In genomic region chr21:28375708-28376385, GRCh38 we compare ENCODE assay signal across 24 cellular contexts.
DNase-seq lines count a peak whose midpoint lies in the region; TF ChIP-seq lines count a peak whose summit lies in the region.
"Had no signal": no experiment of that assay in that cellular context is flagged by ENCODE, and none has a peak within 500 bp of the region (broad histone marks: within the 10 kb centered on the region; RNA-seq: fewer than 3 reads in every experiment).

No MANE protein-coding gene starts in this region.

- no peak overlapping the region for H3K27ac ChIP-seq in left ventricle myocardium inferior (replicated peaks)
- H3K27ac ChIP-seq: coronary artery, prostate gland, tibial artery had no signal

- no peaks in the 10 kb centered on the region for H3K27me3 ChIP-seq in left ventricle myocardium inferior (ENCODE audit: low read depth)
- H3K27me3 ChIP-seq: tibial artery had no signal

- peaks cover 24% of the 10 kb centered on the region for H3K9me3 ChIP-seq in left ventricle myocardium inferior (replicated peaks)
- H3K9me3 ChIP-seq: prostate gland had no signal

- H3K4me3 ChIP-seq in AG10803 (ENCODE audit: low read length) (no peak overlapping the region), left ventricle myocardium inferior (no peak overlapping the region)
- H3K4me3 ChIP-seq: coronary artery, prostate gland, tibial artery had no signal

- H3K36me3 ChIP-seq in left ventricle myocardium inferior = no peaks in the 10 kb centered on the region
- H3K36me3 ChIP-seq: prostate gland, tibial artery had no signal

- no peak for TF ChIP-seq CTCF in AG10803 (conservative IDR thresholded peaks at IDR 0.05; ENCODE audit: low read length)
- no peak for TF ChIP-seq CTCF in left ventricle myocardium inferior (IDR thresholded peaks at IDR 0.05; ENCODE audit: borderline replicate concordance)

- intact Hi-C loops in left ventricle myocardium inferior (cut with micrococcal nuclease) = no loop called here

- DNase-seq in AG10803 (ENCODE audit: low read depth) (peak; percentile 61), astrocyte of the hippocampus (ENCODE audit: low read depth, low spot score) (peak; percentile 61), fibroblast of the conjunctiva (ENCODE audit: low read depth) (peak; percentile 14), non-pigmented ciliary epithelial cell (ENCODE audit: low read depth) (peak; percentile 58), left ventricle myocardium inferior (no peak), NCI-H446 (lab: John Stamatoyannopoulos, UW) (no peak), Kasumi-1 (lab: John Stamatoyannopoulos, UW) (no peak)
- no peak for DNase-seq in activated CD4-positive, alpha-beta T cell treated with anti-CD3 and anti-CD28 coated beads, Interleukin-2, amount 50 U/mL, for 48 hours
- DNase-seq: ACHN; activated CD4-positive, alpha-beta T cell treated with anti-CD3 and anti-CD28 coated beads for 48 hours; activated CD8-positive, alpha-beta memory T cell treated with anti-CD3 and anti-CD28 coated beads, Interleukin-2, amount 50 U/mL, for 48 hours; activated effector memory CD4-positive, alpha-beta T cell treated with anti-CD3 and anti-CD28 coated beads, Interleukin-2, amount 50 U/mL, for 16 hours; CD8-positive, alpha-beta memory T cell; DMS79 treated with DMSO at 0.1 percent for 48 hours; glutamatergic neuron; H9; KG1; mammary epithelial cell; naive B cell; NCI-H1930; NCI-H510A; tibial artery had no signal

- H3K4me1 ChIP-seq in left ventricle myocardium inferior = no peaks in the 10 kb centered on the region
- H3K4me1 ChIP-seq: prostate gland had no signal

Comparison
In these comparisons a context has a peak if more than half of its experiments do, and no peak if none do; other contexts are left out.
1. DNase-seq: peak in AG10803 (single experiment), astrocyte of the hippocampus (single experiment), fibroblast of the conjunctiva (single experiment) and non-pigmented ciliary epithelial cell (single experiment); none in left ventricle myocardium inferior (single experiment), activated CD4-positive, alpha-beta T cell treated with anti-CD3 and anti-CD28 coated beads, Interleukin-2, amount 50 U/mL, for 48 hours (0 of 2), NCI-H446 (0 of 2) and Kasumi-1 (0 of 2).